In the genomic region with DNA sequence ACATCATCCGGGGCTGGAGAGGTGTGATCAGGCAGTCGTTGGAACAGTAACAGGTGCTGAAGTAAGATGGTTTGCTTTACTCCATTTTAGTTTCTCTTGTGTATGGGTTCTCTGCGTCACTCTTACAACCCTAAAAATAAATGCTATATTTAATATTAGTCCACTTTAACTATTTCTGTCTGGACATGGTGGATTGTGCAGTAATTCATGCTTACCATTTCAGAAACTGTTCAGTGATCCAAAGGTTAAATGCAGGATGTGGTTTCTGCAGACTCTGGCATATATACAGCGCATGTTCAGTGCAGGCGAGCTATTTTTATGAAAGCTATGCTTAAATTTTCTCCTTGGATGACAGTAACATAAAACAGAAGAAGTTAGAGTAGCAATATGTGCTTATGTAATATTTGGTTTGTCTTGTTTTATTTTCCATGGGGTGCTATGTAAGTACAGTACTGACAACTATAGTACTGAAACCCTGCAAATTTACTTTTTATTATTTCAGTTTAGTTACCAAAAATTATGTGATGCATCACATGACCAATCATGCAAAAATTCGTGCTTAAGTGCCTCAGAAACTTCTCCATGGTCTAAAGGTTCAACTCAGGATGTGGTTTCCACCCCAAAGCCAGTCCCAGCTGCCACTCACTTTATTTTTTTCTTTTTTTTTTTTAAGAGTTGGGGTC, we compare ENCODE assay signal across 9 cellular contexts. TPM values are rescaled to one million over a fixed set of nuclear protein-coding genes. Genes with fewer than 3 reads are reported as not detected.
A peak's percentile ranks its signal among the peaks of the same experiment; 100 is the strongest.
DNase-seq lines count a peak whose midpoint lies in the region; ATAC-seq and TF ChIP-seq lines count a peak whose summit lies in the region.
"Had no signal": no experiment of that assay in that cellular context is flagged by ENCODE, and none has a peak within 500 bp of the region (broad histone marks: within the 10 kb centered on the region; RNA-seq: fewer than 3 reads in every experiment).

No MANE protein-coding gene starts in this region.

- peak overlapping the region; percentile 22 for H3K4me3 Mint-ChIP-seq in activated naive CD4-positive, alpha-beta T cell treated with anti-CD3 and anti-CD28 coated beads for 36 hours

- in situ Hi-C loops in SK-MEL-5 (cut with HindIII; ENCODE audit: low pct_unique_long_range_greater_than_20kb, low sequenced_read_pairs) (no loop called here), mammary epithelial cell (cut with MboI; ENCODE audit: low sequenced_read_pairs in 2 of 2) (no loop called here)

- TF ChIP-seq CTCF in mammary epithelial cell (conservative IDR thresholded peaks at IDR 0.05 in 1 of 2, IDR thresholded peaks at IDR 0.05 in 1 of 2; ENCODE audit: extremely low read depth in 1 of 2, insufficient read depth in 1 of 2, low read depth in 1 of 2, low read length in 2 of 2) = no peak

- H3K4me1 Mint-ChIP-seq in activated naive CD4-positive, alpha-beta T cell treated with anti-CD3 and anti-CD28 coated beads for 36 hours (ENCODE audit: low read depth) = peaks cover 48% of the 10 kb centered on the region

- H2AFZ ChIP-seq in mammary epithelial cell (ENCODE audit: low read depth, low read length) = no peak overlapping the region

- no TSS peak for BruUV-seq in mammary epithelial cell (replicated peaks; lab: Mats Ljungman, UMichigan)

- ATAC-seq in HG02981 (IDR thresholded peaks at IDR 0.05; ENCODE audit: unreplicated experiment) = peak; percentile 77

- H3K9me3 ChIP-seq in muscle layer of duodenum (ENCODE audit: control insufficient read depth in 1 of 2, low read length in 2 of 2) (no peaks in the 10 kb centered on the region), mammary epithelial cell (replicated peaks; ENCODE audit: insufficient read depth, low read length) (no peaks in the 10 kb centered on the region)

- no peaks in the 10 kb centered on the region for H3K79me2 ChIP-seq in mammary epithelial cell (ENCODE audit: insufficient read depth, low read length)

- CTCF ChIA-PET in activated naive CD4-positive, alpha-beta T cell treated with anti-CD3 and anti-CD28 coated beads for 36 hours (lab: Charles Lee) = interaction anchor here (5.1 kb wide), 1 partner anchor 12 kb away, joined by 55 read pairs; no protein-coding TSS in a partner anchor
- CTCF ChIA-PET in mammary epithelial cell (lab: Charles Lee; ENCODE audit: low non-redundant PET) = no interaction called here

- H3K27me3 Mint-ChIP-seq in activated naive CD4-positive, alpha-beta T cell treated with anti-CD3 and anti-CD28 coated beads for 36 hours (ENCODE audit: low read depth) = no peaks in the 10 kb centered on the region

- no peaks in the 10 kb centered on the region for H4K20me1 ChIP-seq in mammary epithelial cell (ENCODE audit: insufficient read depth, low read length)

- dilution Hi-C loops in mammary epithelial cell (cut with HindIII; ENCODE audit: low sequenced_read_pairs) = no loop called here

- no peaks in the 10 kb centered on the region for H3K36me3 ChIP-seq in muscle layer of duodenum (ENCODE audit: control insufficient read depth in 1 of 2, insufficient read depth in 2 of 2, low read length in 2 of 2)
- H3K36me3 ChIP-seq in mammary epithelial cell (ENCODE audit: insufficient read depth, low read length) = no peaks in the 10 kb centered on the region

- H3K9ac ChIP-seq in mammary epithelial cell (ENCODE audit: insufficient read depth, low read length) = no peak overlapping the region

- no peak overlapping the region for H3K4me2 ChIP-seq in mammary epithelial cell (ENCODE audit: insufficient read depth, low read depth, low read length)

- H3K36me3 Mint-ChIP-seq in activated naive CD4-positive, alpha-beta T cell treated with anti-CD3 and anti-CD28 coated beads for 36 hours (ENCODE audit: low read depth) = peaks cover 2% of the 10 kb centered on the region

- H3K27ac Mint-ChIP-seq in activated naive CD4-positive, alpha-beta T cell treated with anti-CD3 and anti-CD28 coated beads for 36 hours = peak overlapping the region; percentile 85

- H3K4me1 ChIP-seq in muscle layer of duodenum (ENCODE audit: control insufficient read depth in 1 of 2, insufficient read depth in 2 of 2, low read length in 2 of 2) = peaks cover 10 to 16% of the 10 kb centered on the region in 2 donors
- H3K4me1 ChIP-seq in mammary epithelial cell (ENCODE audit: insufficient read depth, low read length) = no peaks in the 10 kb centered on the region

- peak; percentile 47 for DNase-seq in activated naive CD4-positive, alpha-beta T cell treated with anti-CD3 and anti-CD28 coated beads for 36 hours
- DNase-seq in activated naive CD4-positive, alpha-beta T cell treated with anti-CD3 and anti-CD28 coated beads, Interleukin-2, amount 50 U/mL, for 16 hours = no peak
- DNase-seq in SK-MEL-5 (ENCODE audit: low read depth, low spot score) (peak; percentile 20), cardiac septum (ENCODE audit: low spot score) (no peak), mammary epithelial cell (no peak), D341Med (ENCODE audit: low spot score) (no peak)

- H3K4me3 ChIP-seq in muscle layer of duodenum (ENCODE audit: low read depth in 1 of 2, low read length in 2 of 2) (peak overlapping the region in 1 of 2 donors; percentile 30), mammary epithelial cell (replicated peaks in 1 of 3; ENCODE audit: insufficient read depth in 1 of 3, low read depth in 2 of 3, low read length in 3 of 3) (no peak overlapping the region)

- H3K27ac ChIP-seq in muscle layer of duodenum (ENCODE audit: low read length) (peak overlapping the region; percentile 7), mammary epithelial cell (ENCODE audit: insufficient read depth, low read depth, low read length) (no peak overlapping the region)
- H3K27ac ChIP-seq: C4-2B had no signal

- WGBS in mammary epithelial cell (ENCODE audit: low coverage, missing lambda C conversion rate) = 73% methylated on average over 6 of the region's 6 CpGs

- intact Hi-C loops in activated naive CD4-positive, alpha-beta T cell treated with anti-CD3 and anti-CD28 coated beads for 36 hours (cut with micrococcal nuclease) = loop anchor here (1.0 to 2.0 kb wide), 3 partner anchors 13 to 108 kb away; partner anchors contain the start of gene WAPL
- intact Hi-C loops in cardiac septum (cut with DNase I) = no loop called here
- intact Hi-C loops in mammary epithelial cell (cut with micrococcal nuclease) = no loop called here

- H3K27me3 ChIP-seq in muscle layer of duodenum (ENCODE audit: low read depth, low read length) = no peaks in the 10 kb centered on the region
- H3K27me3 ChIP-seq in mammary epithelial cell (ENCODE audit: insufficient read depth, low read length) = no peaks in the 10 kb centered on the region

- peaks cover 7% of the 10 kb centered on the region for H3K9me3 Mint-ChIP-seq in activated naive CD4-positive, alpha-beta T cell treated with anti-CD3 and anti-CD28 coated beads for 36 hours

RNA-seq across cellular contexts. Expression of gene GRID1, which starts 46.6 kb away (rescaled TPM):
- not detected for total RNA-seq in activated naive CD4-positive, alpha-beta T cell treated with anti-CD3 and anti-CD28 coated beads for 36 hours
- 0.53 and 0.64 TPM in 2 replicates for total RNA-seq in SK-MEL-5 (2014; rRNA removed; shearing (Covaris generic))
- 1.5 and 2.6 TPM in 2 replicates for polyA plus RNA-seq in SK-MEL-5 (2015; cell fraction: cytosol; rRNA removed)
- polyA plus RNA-seq in SK-MEL-5 (2015; cell fraction: nucleus; rRNA removed) = 1.2 and 1.6 TPM in 2 replicates
- total RNA-seq in cardiac septum = 3.0 TPM
- total RNA-seq in mammary epithelial cell = under 1 TPM in 1 of 2 donors, not detected in 1; under 0.01 TPM
- polyA plus RNA-seq in mammary epithelial cell = 0.02 TPM
- polyA minus RNA-seq in mammary epithelial cell = not detected

Comparison
In these comparisons a context has a peak if more than half of its experiments do, and no peak if none do; other contexts are left out.
1. DNase-seq: peak in activated naive CD4-positive, alpha-beta T cell treated with anti-CD3 and anti-CD28 coated beads for 36 hours (single experiment) and SK-MEL-5 (single experiment); none in activated naive CD4-positive, alpha-beta T cell treated with anti-CD3 and anti-CD28 coated beads, Interleukin-2, amount 50 U/mL, for 16 hours (single experiment), cardiac septum (single experiment), mammary epithelial cell (single experiment) and D341Med (single experiment).